22 cellular contexts compared by ENCODE assay signal in genomic region chr14:31292962-31293616, GRCh38.
"Had no signal": no experiment of that assay in that cellular context is flagged by ENCODE, and none has a peak within 500 bp of the region (broad histone marks: within the 10 kb centered on the region; RNA-seq: fewer than 3 reads in every experiment).

No MANE protein-coding gene starts in this region.

- H3K36me3 ChIP-seq: brain microvascular endothelial cell had no signal

- H3K36me3 Mint-ChIP-seq: activated naive CD8-positive, alpha-beta T cell treated with anti-CD3 and anti-CD28 coated beads for 36 hours had no signal

- ATAC-seq: activated CD4-positive, CD25-positive, alpha-beta regulatory T cell treated with anti-CD3 and anti-CD28 coated beads, Interleukin-2, amount 50 U/mL, for 24 hours; effector memory CD8-positive, alpha-beta T cell; gastroesophageal sphincter; right cardiac atrium had no signal

- H3K4me2 ChIP-seq: smooth muscle cell had no signal

- H3K4me1 Mint-ChIP-seq: activated naive CD8-positive, alpha-beta T cell treated with anti-CD3 and anti-CD28 coated beads for 36 hours had no signal

- H3K4me1 ChIP-seq: transverse colon had no signal

- H3K27ac ChIP-seq: brain microvascular endothelial cell, gastroesophageal sphincter, transverse colon had no signal

- H3K27ac Mint-ChIP-seq: activated naive CD8-positive, alpha-beta T cell treated with anti-CD3 and anti-CD28 coated beads for 36 hours; dendritic cell treated with granulocyte-macrophage colony-stimulating factor and Interleukin-4, amounts not matched to agents 40 ng/mL and 50 ng/mL, for 4 days; effector memory CD8-positive, alpha-beta T cell; nephron; T-helper 2 cell treated with Interferon-gamma antibody and Interleukin-4, amounts not matched to agents 5 μg/mL and 100 μg/mL, for 36 hours had no signal

- H3K27me3 ChIP-seq: brain microvascular endothelial cell, gastroesophageal sphincter, transverse colon had no signal

- H3K9me3 ChIP-seq: gastroesophageal sphincter, transverse colon had no signal

- H3K4me3 Mint-ChIP-seq: activated naive CD8-positive, alpha-beta T cell treated with anti-CD3 and anti-CD28 coated beads for 36 hours; dendritic cell treated with granulocyte-macrophage colony-stimulating factor and Interleukin-4, amounts not matched to agents 40 ng/mL and 50 ng/mL, for 4 days; effector memory CD8-positive, alpha-beta T cell; nephron; T-helper 2 cell treated with Interferon-gamma antibody and Interleukin-4, amounts not matched to agents 5 μg/mL and 100 μg/mL, for 36 hours had no signal

- H3K4me3 ChIP-seq: gastroesophageal sphincter, smooth muscle cell, transverse colon had no signal

- H3K27me3 Mint-ChIP-seq: activated naive CD8-positive, alpha-beta T cell treated with anti-CD3 and anti-CD28 coated beads for 36 hours; dendritic cell treated with granulocyte-macrophage colony-stimulating factor and Interleukin-4, amounts not matched to agents 40 ng/mL and 50 ng/mL, for 4 days; effector memory CD8-positive, alpha-beta T cell had no signal

- DNase-seq: activated CD4-positive, alpha-beta T cell treated with anti-CD3 and anti-CD28 coated beads, Interleukin-2, amount 50 U/mL, for 1 hour; activated CD8-positive, alpha-beta memory T cell treated with anti-CD3 and anti-CD28 coated beads for 24 hours; activated gamma-delta T cell treated with Interleukin-2 at 50 U/mL for 16 hours; activated naive CD8-positive, alpha-beta T cell treated with anti-CD3 and anti-CD28 coated beads for 36 hours; amygdala; brain microvascular endothelial cell; cerebellar nuclear complex; effector memory CD8-positive, alpha-beta T cell; erythroblast; occipital lobe; right cardiac atrium; stimulated activated CD4-positive, alpha-beta T cell treated with anti-CD3 and anti-CD28 coated beads, Interleukin-4, amount 100 ng/mL, for 4 hours; stimulated activated CD8-positive, alpha-beta memory T cell treated with anti-CD3 and anti-CD28 coated beads, Interleukin-4, amount 100 ng/mL, for 48 hours; stimulated activated naive CD4-positive, alpha-beta T cell treated with Interleukin-2 at 50 U/mL for 16 hours; substantia nigra; transverse colon had no signal

- H3K9me3 Mint-ChIP-seq: activated naive CD8-positive, alpha-beta T cell treated with anti-CD3 and anti-CD28 coated beads for 36 hours; dendritic cell treated with granulocyte-macrophage colony-stimulating factor and Interleukin-4, amounts not matched to agents 40 ng/mL and 50 ng/mL, for 4 days; effector memory CD8-positive, alpha-beta T cell; nephron; T-helper 2 cell treated with Interferon-gamma antibody and Interleukin-4, amounts not matched to agents 5 μg/mL and 100 μg/mL, for 36 hours had no signal
